22 cellular contexts compared by ENCODE assay signal in the genomic region with DNA sequence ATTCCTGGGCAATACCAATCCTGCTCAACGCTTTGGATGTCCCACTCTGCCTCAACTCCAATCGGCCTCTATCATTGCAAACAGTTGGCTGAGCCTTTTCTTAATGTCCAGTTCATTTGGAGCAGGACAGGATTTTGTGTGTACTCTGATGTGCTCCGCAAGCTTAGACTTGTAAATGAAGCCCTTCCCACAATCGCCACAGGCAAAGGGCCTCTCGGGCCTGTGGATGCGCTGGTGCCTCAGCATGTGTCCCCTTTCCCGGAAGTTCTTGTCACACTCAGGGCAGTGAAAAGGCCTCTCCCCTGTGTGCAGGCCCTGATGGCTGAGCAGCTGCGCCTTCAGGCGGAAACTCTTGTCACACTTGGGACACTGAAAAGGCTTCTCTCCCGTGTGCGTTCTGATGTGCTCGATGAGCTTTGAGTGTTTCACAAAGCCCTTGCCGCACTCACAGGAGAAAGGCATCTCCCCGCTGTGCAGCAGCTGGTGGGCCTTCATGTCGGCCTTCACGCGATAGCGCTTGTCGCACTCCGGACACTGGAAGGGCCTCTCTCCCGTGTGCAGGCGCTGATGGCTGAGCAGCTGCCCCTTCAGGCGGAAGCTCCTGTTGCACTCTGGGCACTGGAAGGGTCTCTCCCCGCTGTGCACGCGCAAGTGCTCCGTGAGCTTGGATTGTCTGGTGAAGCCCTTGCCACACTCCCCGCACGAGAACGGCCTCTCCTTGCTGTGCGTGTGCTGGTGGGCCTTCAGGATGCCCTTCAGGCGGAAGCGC.
"Had no signal": no experiment of that assay in that cellular context is flagged by ENCODE, and none has a peak within 500 bp of the region (broad histone marks: within the 10 kb centered on the region; RNA-seq: fewer than 3 reads in every experiment).

No MANE protein-coding gene starts in this region.

- H3K4me1 ChIP-seq: gastrocnemius medialis, right atrium auricular region, upper lobe of right lung had no signal

- H3K9me3 ChIP-seq: body of pancreas, gastrocnemius medialis, heart left ventricle, left lung, right atrium auricular region, stomach, upper lobe of right lung had no signal

- H3K4me1 Mint-ChIP-seq: nephron had no signal

- H3K4me3 Mint-ChIP-seq: activated CD4-positive, alpha-beta memory T cell treated with anti-CD3 and anti-CD28 coated beads for 36 hours; activated naive CD8-positive, alpha-beta T cell treated with anti-CD3 and anti-CD28 coated beads for 36 hours; activated T-helper 1 cell treated with anti-CD3 and anti-CD28 coated beads, Interleukin-12 subunit alpha, Interleukin-12 subunit beta, Interleukin-2, Interleukin-4 antibody, amounts not matched to agents 30 ng/mL and 10 ng/mL and 1 ng/mL, durations not matched to agents 14 hours and 24 hours and 36 hours; nephron; T-helper 2 cell treated with Interferon-gamma antibody and Interleukin-4, amounts not matched to agents 5 μg/mL and 100 μg/mL, for 36 hours; WTC11 had no signal

- H3K27me3 ChIP-seq: body of pancreas, gastrocnemius medialis, heart left ventricle, left lung, right atrium auricular region, stomach, upper lobe of right lung had no signal

- H3K9me3 Mint-ChIP-seq: activated CD4-positive, alpha-beta memory T cell treated with anti-CD3 and anti-CD28 coated beads for 36 hours; activated naive CD8-positive, alpha-beta T cell treated with anti-CD3 and anti-CD28 coated beads for 36 hours; activated T-helper 1 cell treated with anti-CD3 and anti-CD28 coated beads, Interleukin-12 subunit alpha, Interleukin-12 subunit beta, Interleukin-2, Interleukin-4 antibody, amounts not matched to agents 30 ng/mL and 10 ng/mL and 1 ng/mL, durations not matched to agents 14 hours and 24 hours and 36 hours; nephron; T-helper 2 cell treated with Interferon-gamma antibody and Interleukin-4, amounts not matched to agents 5 μg/mL and 100 μg/mL, for 36 hours; WTC11 had no signal

- H3K27ac Mint-ChIP-seq: activated CD4-positive, alpha-beta memory T cell treated with anti-CD3 and anti-CD28 coated beads for 36 hours; activated naive CD8-positive, alpha-beta T cell treated with anti-CD3 and anti-CD28 coated beads for 36 hours; activated T-helper 1 cell treated with anti-CD3 and anti-CD28 coated beads, Interleukin-12 subunit alpha, Interleukin-12 subunit beta, Interleukin-2, Interleukin-4 antibody, amounts not matched to agents 30 ng/mL and 10 ng/mL and 1 ng/mL, durations not matched to agents 14 hours and 24 hours and 36 hours; nephron; progenitor cell of endocrine pancreas; T-helper 2 cell treated with Interferon-gamma antibody and Interleukin-4, amounts not matched to agents 5 μg/mL and 100 μg/mL, for 36 hours; WTC11 had no signal

- H3K27ac ChIP-seq: body of pancreas, right atrium auricular region, upper lobe of right lung had no signal

- DNase-seq: activated CD4-positive, alpha-beta memory T cell treated with anti-CD3 and anti-CD28 coated beads for 36 hours; activated CD4-positive, alpha-beta T cell treated with anti-CD3 and anti-CD28 coated beads for 4 hours; activated naive CD4-positive, alpha-beta T cell; activated naive CD8-positive, alpha-beta T cell treated with anti-CD3 and anti-CD28 coated beads for 36 hours; activated T-cell treated with anti-CD3 and anti-CD28 coated beads for 4 hours; amygdala; body of pancreas; caudate nucleus; gastrocnemius medialis; heart left ventricle; kidney; left lung; mammary epithelial cell; midbrain; stomach; upper lobe of right lung had no signal

- H3K4me3 ChIP-seq: body of pancreas, right atrium auricular region, stomach, upper lobe of right lung had no signal

- ATAC-seq: body of pancreas, gastrocnemius medialis had no signal
